Comparison of ENCODE assay signal across 8 cellular contexts in the genomic region with DNA sequence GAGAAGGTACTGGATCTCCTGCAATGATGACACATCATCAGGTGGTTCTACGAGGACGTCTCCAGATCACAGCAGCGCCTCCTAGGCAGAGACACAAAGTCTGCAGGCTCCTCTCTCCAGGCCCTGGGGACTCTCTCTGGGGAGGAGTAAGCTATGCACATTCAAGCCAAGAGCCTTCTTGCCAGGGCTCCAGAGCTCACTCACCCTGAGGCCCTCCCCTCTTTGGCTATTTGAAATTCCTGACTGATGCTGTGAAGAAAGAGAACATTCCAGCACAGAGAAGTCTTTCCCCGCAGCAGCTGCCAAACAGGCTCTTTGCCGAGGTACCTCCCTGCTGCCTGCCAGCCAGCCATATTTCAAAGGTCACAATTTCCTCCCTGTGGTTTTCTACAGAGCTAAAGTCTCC.
DNase-seq lines count a peak whose midpoint lies in the region; ATAC-seq and TF ChIP-seq lines count a peak whose summit lies in the region.

No MANE protein-coding gene starts in this region.

- no peaks in the 10 kb centered on the region for H3K27me3 Mint-ChIP-seq in activated T-cell treated with anti-CD3 and anti-CD28 coated beads, Interleukin-2, amount 50 U/mL, for 72 hours (ENCODE audit: low read depth)
- H3K27me3 Mint-ChIP-seq in progenitor cell of endocrine pancreas, result peaks cover 5% of the 10 kb centered on the region

- H3K27ac Mint-ChIP-seq in activated T-cell treated with anti-CD3 and anti-CD28 coated beads, Interleukin-2, amount 50 U/mL, for 72 hours, result no peak overlapping the region
- peak overlapping the region; percentile 56 for H3K27ac Mint-ChIP-seq in progenitor cell of endocrine pancreas

- intact Hi-C loops in Right ventricle myocardium superior (cut with DNase I), result no loop called here

- peak; percentile 17 for TF ChIP-seq CTCF in progenitor cell of endocrine pancreas (IDR thresholded peaks at IDR 0.05; ENCODE audit: unreplicated experiment)

- no peaks in the 10 kb centered on the region for H3K9me3 ChIP-seq in HAP-1

- ATAC-seq in activated T-cell treated with anti-CD3 and anti-CD28 coated beads, Interleukin-2, amount 50 U/mL, for 72 hours (replicated peaks in 1 of 2), result peak; percentile 52 to 53
- ATAC-seq in Right ventricle myocardium superior (ENCODE audit: poor library complexity), result peak; percentile 98
- no peak for ATAC-seq in GM21717 (IDR thresholded peaks at IDR 0.05; ENCODE audit: unreplicated experiment)
- no peak for ATAC-seq in GM21515 (IDR thresholded peaks at IDR 0.05; ENCODE audit: unreplicated experiment)

- no peak overlapping the region for H3K4me3 Mint-ChIP-seq in activated T-cell treated with anti-CD3 and anti-CD28 coated beads, Interleukin-2, amount 50 U/mL, for 72 hours
- no peak overlapping the region for H3K4me3 Mint-ChIP-seq in progenitor cell of endocrine pancreas (ENCODE audit: low read depth)

- H3K36me3 Mint-ChIP-seq in activated T-cell treated with anti-CD3 and anti-CD28 coated beads, Interleukin-2, amount 50 U/mL, for 72 hours (ENCODE audit: insufficient read depth in 2 of 2), result peaks cover 1 to 2% of the 10 kb centered on the region in 2 donors
- H3K36me3 Mint-ChIP-seq in progenitor cell of endocrine pancreas (ENCODE audit: insufficient read depth), result no peaks in the 10 kb centered on the region

- H3K9me3 Mint-ChIP-seq in activated T-cell treated with anti-CD3 and anti-CD28 coated beads, Interleukin-2, amount 50 U/mL, for 72 hours, result peaks cover 0 to 3% of the 10 kb centered on the region in 2 donors
- H3K9me3 Mint-ChIP-seq in progenitor cell of endocrine pancreas (ENCODE audit: low read depth), result peaks cover 3% of the 10 kb centered on the region

- DNase-seq in HAP-1 (ENCODE audit: low spot score in 2 of 2) (peak; percentile 6 to 41), Right ventricle myocardium superior (peak; percentile 88), progenitor cell of endocrine pancreas (ENCODE audit: low spot score, unreplicated experiment) (no peak), NCI-H1694 treated with DMSO at 0.1 percent for 48 hours (lab: John Stamatoyannopoulos, UW) (no peak), DMS79 treated with DMSO at 0.1 percent for 48 hours (lab: John Stamatoyannopoulos, UW) (no peak)
- DNase-seq in activated T-cell treated with anti-CD3 and anti-CD28 coated beads, Interleukin-2, amount 50 U/mL, for 72 hours, result peak in 1 of 2 donors; percentile 21

- no peaks in the 10 kb centered on the region for H3K4me1 ChIP-seq in HAP-1

- H3K4me1 Mint-ChIP-seq in activated T-cell treated with anti-CD3 and anti-CD28 coated beads, Interleukin-2, amount 50 U/mL, for 72 hours (ENCODE audit: low read depth), result peaks cover 34% of the 10 kb centered on the region
- H3K4me1 Mint-ChIP-seq in progenitor cell of endocrine pancreas (ENCODE audit: low read depth), result peaks cover 6% of the 10 kb centered on the region

- H3K4me3 ChIP-seq in HAP-1, result no peak overlapping the region

- no peaks in the 10 kb centered on the region for H3K36me3 ChIP-seq in HAP-1 (replicated peaks)

- in situ Hi-C loops in HAP-1 (cut with MboI; ENCODE audit: low sequenced_read_pairs), result no loop called here

- H3K27me3 ChIP-seq in HAP-1 (ENCODE audit: low read depth), result no peaks in the 10 kb centered on the region

Comparison
In these comparisons a context has a peak if more than half of its experiments do, and no peak if none do; other contexts are left out.
1. DNase-seq: peak in HAP-1 (2 of 2) and Right ventricle myocardium superior (single experiment); none in progenitor cell of endocrine pancreas (single experiment), NCI-H1694 treated with DMSO at 0.1 percent for 48 hours (single experiment) and DMS79 treated with DMSO at 0.1 percent for 48 hours (single experiment).
2. ATAC-seq: peak in activated T-cell treated with anti-CD3 and anti-CD28 coated beads, Interleukin-2, amount 50 U/mL, for 72 hours (2 of 2) and Right ventricle myocardium superior (single experiment); none in GM21717 (single experiment) and GM21515 (single experiment).